ENCODE assay signal across 1 cellular context in the genomic region with DNA sequence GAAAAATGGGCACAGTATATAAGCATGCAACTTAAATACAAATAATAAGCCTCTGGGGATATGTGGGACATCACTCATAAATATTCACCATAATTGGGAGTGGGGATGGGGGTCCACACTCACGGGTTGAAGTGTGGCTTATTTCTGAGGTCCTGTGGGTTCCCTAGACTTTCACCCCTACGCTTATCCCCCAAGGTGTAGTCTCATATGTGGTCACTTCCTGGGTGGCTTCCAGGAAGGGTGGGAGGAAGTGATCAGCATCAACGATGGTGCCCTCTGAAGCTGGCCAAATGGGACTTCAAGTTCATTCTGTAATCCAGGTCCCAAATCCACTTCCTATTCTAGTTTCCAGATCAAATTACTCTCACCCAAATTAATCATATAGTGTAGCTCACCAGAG.
TF ChIP-seq lines count a peak whose summit lies in the region.

No MANE protein-coding gene starts in this region.

TF ChIP-seq in K562, 482 proteins besides CTCF, POLR2A, EP300 and RAD21 (continued from another document):
- TF ChIP-seq, protein P1, sequence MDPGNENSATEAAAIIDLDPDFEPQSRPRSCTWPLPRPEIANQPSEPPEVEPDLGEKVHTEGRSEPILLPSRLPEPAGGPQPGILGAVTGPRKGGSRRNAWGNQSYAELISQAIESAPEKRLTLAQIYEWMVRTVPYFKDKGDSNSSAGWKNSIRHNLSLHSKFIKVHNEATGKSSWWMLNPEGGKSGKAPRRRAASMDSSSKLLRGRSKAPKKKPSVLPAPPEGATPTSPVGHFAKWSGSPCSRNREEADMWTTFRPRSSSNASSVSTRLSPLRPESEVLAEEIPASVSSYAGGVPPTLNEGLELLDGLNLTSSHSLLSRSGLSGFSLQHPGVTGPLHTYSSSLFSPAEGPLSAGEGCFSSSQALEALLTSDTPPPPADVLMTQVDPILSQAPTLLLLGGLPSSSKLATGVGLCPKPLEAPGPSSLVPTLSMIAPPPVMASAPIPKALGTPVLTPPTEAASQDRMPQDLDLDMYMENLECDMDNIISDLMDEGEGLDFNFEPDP (CRISPR knock-in tag; IDR thresholded peaks at IDR 0.05), result no peak
- TF ChIP-seq, protein P2, sequence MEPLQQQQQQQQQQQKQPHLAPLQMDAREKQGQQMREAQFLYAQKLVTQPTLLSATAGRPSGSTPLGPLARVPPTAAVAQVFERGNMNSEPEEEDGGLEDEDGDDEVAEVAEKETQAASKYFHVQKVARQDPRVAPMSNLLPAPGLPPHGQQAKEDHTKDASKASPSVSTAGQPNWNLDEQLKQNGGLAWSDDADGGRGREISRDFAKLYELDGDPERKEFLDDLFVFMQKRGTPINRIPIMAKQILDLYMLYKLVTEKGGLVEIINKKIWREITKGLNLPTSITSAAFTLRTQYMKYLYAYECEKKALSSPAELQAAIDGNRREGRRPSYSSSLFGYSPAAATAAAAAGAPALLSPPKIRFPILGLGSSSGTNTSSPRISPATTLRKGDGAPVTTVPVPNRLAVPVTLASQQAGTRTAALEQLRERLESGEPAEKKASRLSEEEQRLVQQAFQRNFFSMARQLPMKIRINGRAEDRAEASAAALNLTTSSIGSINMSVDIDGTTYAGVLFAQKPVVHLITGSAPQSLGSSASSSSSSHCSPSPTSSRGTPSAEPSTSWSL (CRISPR knock-in tag; IDR thresholded peaks at IDR 0.05; ENCODE audit: borderline replicate concordance), result no peak
- TF ChIP-seq ASH1L (IDR thresholded peaks at IDR 0.05; ENCODE audit: borderline replicate concordance, low read depth, partially characterized antibody) (no peak), LARP7 (IDR thresholded peaks at IDR 0.05) (no peak), PML (IDR thresholded peaks at IDR 0.05; ENCODE audit: low read length) (no peak), ZNF384 (IDR thresholded peaks at IDR 0.05; ENCODE audit: low read depth, low read length) (no peak)
